In genomic region chr9:15670246-15670645, GRCh38 we compare ENCODE assay signal across 13 cellular contexts.
DNase-seq lines count a peak whose midpoint lies in the region; ATAC-seq and TF ChIP-seq lines count a peak whose summit lies in the region.
"Had no signal": no experiment of that assay in that cellular context is flagged by ENCODE, and none has a peak within 500 bp of the region (broad histone marks: within the 10 kb centered on the region; RNA-seq: fewer than 3 reads in every experiment).

No MANE protein-coding gene starts in this region.

- peak; percentile 64 for ATAC-seq in GM18870 (IDR thresholded peaks at IDR 0.05; ENCODE audit: unreplicated experiment)
- peak; percentile 73 for ATAC-seq in GM21423 (IDR thresholded peaks at IDR 0.05; ENCODE audit: unreplicated experiment)
- peak; percentile 70 for ATAC-seq in HG02938 (IDR thresholded peaks at IDR 0.05; ENCODE audit: unreplicated experiment)
- ATAC-seq in HG03521 (IDR thresholded peaks at IDR 0.05; ENCODE audit: unreplicated experiment): peak; percentile 60
- ATAC-seq: activated T-cell treated with anti-CD3 and anti-CD28 coated beads, Interleukin-2, amount 50 U/mL, for 72 hours had no signal

- DNase-seq in NCI-H345 (lab: John Stamatoyannopoulos, UW) (no peak), SHP77 (lab: John Stamatoyannopoulos, UW) (no peak), GM13977 (ENCODE audit: low spot score) (no peak)
- DNase-seq in stimulated activated CD4-positive, alpha-beta T cell treated with anti-CD3 and anti-CD28 coated beads, Interleukin-15, amount 100 ng/mL, for 24 hours: no peak
- DNase-seq: activated CD4-positive, alpha-beta memory T cell treated with anti-CD3 and anti-CD28 coated beads for 36 hours; activated T-cell treated with anti-CD3 and anti-CD28 coated beads, Interleukin-2, amount 50 U/mL, for 72 hours; COR-L47; dorsolateral prefrontal cortex; NCI-H1694 treated with DMSO at 0.1 percent for 48 hours had no signal

- in situ Hi-C loops in GM13977 (cut with MboI; ENCODE audit: low pct_unique_long_range_greater_than_20kb, low sequenced_read_pairs, unreplicated experiment): no loop called here

- no peak for TF ChIP-seq CTCF in GM13977 (IDR thresholded peaks at IDR 0.05; ENCODE audit: extremely low read depth, insufficient read depth, missing control alignments)
